ENCODE assay signal across 1 cellular context in the genomic region with DNA sequence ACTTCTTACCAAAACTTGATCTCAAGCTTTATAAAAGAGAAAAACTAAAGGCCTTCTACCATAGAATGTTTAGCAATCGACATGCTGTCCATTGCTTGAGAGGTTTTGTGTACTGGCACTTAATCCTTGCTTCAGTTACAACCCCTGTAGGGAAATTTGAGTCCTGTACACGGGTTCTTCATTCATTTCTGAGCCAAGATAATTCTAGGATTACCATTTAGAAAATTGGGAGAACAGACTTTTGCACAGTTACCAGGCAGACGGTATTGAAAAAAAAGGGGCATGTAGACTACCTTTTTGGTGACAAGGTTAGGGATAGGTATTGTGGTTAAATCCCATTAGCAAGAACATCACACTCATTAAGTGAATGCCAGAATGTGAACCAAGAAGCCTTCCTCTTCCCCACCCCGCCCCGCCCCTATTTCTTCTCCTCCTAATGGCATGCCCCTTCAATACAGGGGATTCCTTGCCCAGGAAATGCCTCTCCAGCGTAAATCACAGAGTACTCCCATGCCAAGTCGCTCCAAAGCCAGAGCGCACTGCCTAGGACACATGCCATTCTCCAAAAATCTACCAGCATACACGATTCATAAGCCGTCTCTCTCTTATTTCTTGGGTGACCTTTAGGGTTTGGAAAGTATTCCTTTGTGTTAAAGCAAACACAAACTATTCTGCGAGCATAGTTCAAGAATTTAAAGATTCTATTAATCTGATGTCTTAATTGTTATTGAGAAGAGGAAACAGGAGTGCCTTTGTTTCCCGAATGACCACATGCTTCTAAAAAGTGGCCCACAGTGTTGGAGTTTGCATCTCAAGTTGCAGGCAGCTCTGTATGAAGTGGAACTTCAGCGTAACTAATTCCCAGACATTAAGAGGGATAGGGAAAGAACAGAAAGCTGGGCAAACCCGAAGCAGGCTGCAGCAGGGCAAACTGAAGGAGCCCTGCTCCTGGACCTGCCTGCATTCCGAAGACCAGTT.
TF ChIP-seq lines count a peak whose summit lies in the region.

No MANE protein-coding gene starts in this region.

TF ChIP-seq in WTC11, 78 proteins besides CTCF, POLR2A, EP300 and RAD21:
- no peak for TF ChIP-seq KAT7 (CRISPR knock-in tag; IDR thresholded peaks at IDR 0.05; ENCODE audit: borderline replicate concordance)
- no peak for TF ChIP-seq ZNF317 (CRISPR knock-in tag; IDR thresholded peaks at IDR 0.05; ENCODE audit: borderline replicate concordance, low read depth)
- no peak for TF ChIP-seq ZNF263 (CRISPR knock-in tag; IDR thresholded peaks at IDR 0.05; ENCODE audit: low read depth)
- TF ChIP-seq, protein P1, sequence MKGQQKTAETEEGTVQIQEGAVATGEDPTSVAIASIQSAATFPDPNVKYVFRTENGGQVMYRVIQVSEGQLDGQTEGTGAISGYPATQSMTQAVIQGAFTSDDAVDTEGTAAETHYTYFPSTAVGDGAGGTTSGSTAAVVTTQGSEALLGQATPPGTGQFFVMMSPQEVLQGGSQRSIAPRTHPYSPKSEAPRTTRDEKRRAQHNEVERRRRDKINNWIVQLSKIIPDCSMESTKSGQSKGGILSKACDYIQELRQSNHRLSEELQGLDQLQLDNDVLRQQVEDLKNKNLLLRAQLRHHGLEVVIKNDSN (CRISPR knock-in tag; IDR thresholded peaks at IDR 0.05): no peak
- TF ChIP-seq HMGA2 (CRISPR knock-in tag; IDR thresholded peaks at IDR 0.05): no peak
- no peak for TF ChIP-seq FOXP1 (CRISPR knock-in tag; IDR thresholded peaks at IDR 0.05; ENCODE audit: borderline replicate concordance)
- TF ChIP-seq RORB (CRISPR knock-in tag; IDR thresholded peaks at IDR 0.05): no peak
- TF ChIP-seq JAZF1 (CRISPR knock-in tag; IDR thresholded peaks at IDR 0.05): no peak
- TF ChIP-seq GABPB1 (CRISPR knock-in tag; IDR thresholded peaks at IDR 0.05): no peak
- TF ChIP-seq, protein P2, sequence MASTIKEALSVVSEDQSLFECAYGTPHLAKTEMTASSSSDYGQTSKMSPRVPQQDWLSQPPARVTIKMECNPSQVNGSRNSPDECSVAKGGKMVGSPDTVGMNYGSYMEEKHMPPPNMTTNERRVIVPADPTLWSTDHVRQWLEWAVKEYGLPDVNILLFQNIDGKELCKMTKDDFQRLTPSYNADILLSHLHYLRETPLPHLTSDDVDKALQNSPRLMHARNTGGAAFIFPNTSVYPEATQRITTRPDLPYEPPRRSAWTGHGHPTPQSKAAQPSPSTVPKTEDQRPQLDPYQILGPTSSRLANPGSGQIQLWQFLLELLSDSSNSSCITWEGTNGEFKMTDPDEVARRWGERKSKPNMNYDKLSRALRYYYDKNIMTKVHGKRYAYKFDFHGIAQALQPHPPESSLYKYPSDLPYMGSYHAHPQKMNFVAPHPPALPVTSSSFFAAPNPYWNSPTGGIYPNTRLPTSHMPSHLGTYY (CRISPR knock-in tag; IDR thresholded peaks at IDR 0.05): no peak
